Comparison of ENCODE assay signal across 8 cellular contexts in the genomic region with DNA sequence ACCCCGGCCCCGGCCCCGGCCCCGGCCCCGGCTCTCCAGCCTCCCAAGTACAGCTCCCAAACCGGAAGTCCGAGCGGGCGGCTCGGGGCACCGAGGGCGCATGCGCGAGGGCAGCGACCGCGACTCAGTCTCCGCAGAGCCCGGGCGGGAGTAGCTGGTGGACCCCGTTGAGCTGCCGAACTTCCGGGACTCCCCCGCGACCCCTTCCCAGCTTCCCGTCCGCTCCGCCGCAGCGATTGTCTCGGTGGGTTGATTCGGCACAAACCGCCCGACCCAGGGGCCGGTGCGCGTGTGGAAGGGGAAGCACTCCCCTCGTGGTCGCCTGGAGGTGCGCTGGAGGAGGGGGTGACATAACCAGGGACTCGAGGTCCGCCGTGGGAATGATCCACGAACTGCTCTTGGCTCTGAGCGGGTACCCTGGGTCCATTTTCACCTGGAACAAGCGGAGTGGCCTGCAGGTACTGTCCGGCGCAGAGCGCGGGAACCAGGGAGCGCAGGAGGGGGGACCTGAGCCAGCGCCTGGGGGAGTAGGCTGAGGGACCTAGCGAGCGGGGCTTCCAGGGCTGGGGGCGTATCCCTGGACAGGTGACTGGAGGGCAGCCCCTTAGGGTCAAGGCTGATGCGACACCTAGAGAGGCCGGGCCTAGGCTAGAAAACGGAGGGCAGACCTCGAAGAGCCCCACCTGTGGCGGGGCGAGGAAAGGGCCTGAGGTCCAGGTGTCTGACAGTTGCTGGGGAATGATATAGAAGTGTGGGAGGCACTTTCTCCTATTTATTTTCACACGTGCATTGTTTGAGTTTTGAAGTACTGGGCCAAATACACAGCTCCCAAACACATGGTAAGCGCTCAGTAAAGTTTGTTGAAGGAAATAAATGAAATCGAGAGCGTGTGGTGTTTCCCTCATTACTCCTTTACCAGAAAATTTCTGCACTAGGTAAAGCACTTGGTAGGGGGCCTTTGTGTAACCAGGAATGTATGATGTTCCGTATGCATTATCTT. TPM values are rescaled to one million over a fixed set of nuclear protein-coding genes. Genes with fewer than 3 reads are reported as not detected.
DNase-seq lines count a peak whose midpoint lies in the region; ATAC-seq, FAIRE-seq and TF ChIP-seq lines count a peak whose summit lies in the region.

Gene TUBGCP4, plus strand, starts transcription at position 127 of the 1,000 bp plus-strand sequence. Its CDS starts 254 bp downstream, at position 381.
Gene ZSCAN29, minus strand, starts transcription at position 69 of the 1,000 bp plus-strand sequence. CDS start 1,130 bp downstream, outside the sequence.

- H2AFZ ChIP-seq in keratinocyte (ENCODE audit: control insufficient read depth, low read length), result peak within 1 kb of the TSS; percentile 97

- peak within 1 kb of the TSS; percentile 92 to 96 (median 93) for H3K4me3 ChIP-seq in keratinocyte (ENCODE audit: control insufficient read depth in 2 of 3, extremely low read depth in 1 of 3, insufficient read depth in 2 of 3, low read depth in 1 of 3, low read length in 3 of 3)

- peaks cover 14% of the 10 kb centered on the region for H3K4me1 ChIP-seq in keratinocyte (ENCODE audit: control insufficient read depth, extremely low read depth, insufficient read depth, low read length)

- H3K9ac ChIP-seq in keratinocyte (ENCODE audit: control insufficient read depth, extremely low read depth, insufficient read depth, low read length), result peak within 1 kb of the TSS; percentile 86

- no peaks in the 10 kb centered on the region for H3K9me1 ChIP-seq in keratinocyte (ENCODE audit: control insufficient read depth, extremely low read depth, insufficient read depth, low read length)

- H3K36me3 ChIP-seq in keratinocyte (ENCODE audit: control insufficient read depth in 2 of 2, extremely low read depth in 1 of 2, insufficient read depth in 2 of 2, low read length in 2 of 2), result peaks cover 6 to 18% of the 10 kb centered on the region in 2 experiments

- peak within 1 kb of the TSS; percentile 56 for H3K27ac ChIP-seq in keratinocyte (ENCODE audit: control insufficient read depth, insufficient read depth, low read length)

- ATAC-seq in GM18520 (IDR thresholded peaks at IDR 0.05; ENCODE audit: unreplicated experiment) (peak; percentile 49), HG03066 (IDR thresholded peaks at IDR 0.05; ENCODE audit: low read depth, unreplicated experiment) (peak; percentile 70)

- dilution Hi-C loops in keratinocyte (cut with MboI; ENCODE audit: extremely low pct_ligation_motif_present, low sequenced_read_pairs), result no loop called here

- DNase-seq in 8988T, result peak; percentile 70
- peak; percentile 54 for DNase-seq in NCI-H226
- peak; percentile 54 to 63 (median 60) for DNase-seq in activated CD4-positive, CD25-positive, alpha-beta regulatory T cell (lab: John Stamatoyannopoulos, UW)
- peak; percentile 80 for DNase-seq in cerebellar cortex (ENCODE audit: low spot score)
- peak; percentile 36 for DNase-seq in keratinocyte (ENCODE audit: low read depth, low spot score)
- DNase-seq in stimulated activated CD4-positive, alpha-beta T cell treated with anti-CD3 and anti-CD28 coated beads, Interleukin-15, amount 100 ng/mL, for 24 hours, result peak; percentile 88

- peak; percentile 59 to 67 (median 61) for TF ChIP-seq CTCF in keratinocyte (optimal IDR thresholded peaks at IDR 0.05 in 1 of 3, IDR thresholded peaks at IDR 0.05 in 1 of 3, conservative IDR thresholded peaks at IDR 0.05 in 1 of 3; ENCODE audit: extremely low read depth in 1 of 3, insufficient read depth in 2 of 3, low read length in 3 of 3)

- H3K9me3 ChIP-seq in keratinocyte (ENCODE audit: control insufficient read depth, low read depth, low read length), result no peaks in the 10 kb centered on the region

- peaks cover 4% of the 10 kb centered on the region for H4K20me1 ChIP-seq in keratinocyte (ENCODE audit: control insufficient read depth, extremely low read depth, insufficient read depth, low read length)

- peaks cover 48% of the 10 kb centered on the region for H3K79me2 ChIP-seq in keratinocyte (ENCODE audit: control insufficient read depth, insufficient read depth, low read length)

- H3K27me3 ChIP-seq in keratinocyte (ENCODE audit: control insufficient read depth, extremely low read depth, insufficient read depth, low read length), result no peaks in the 10 kb centered on the region

- H3K4me2 ChIP-seq in keratinocyte (ENCODE audit: control insufficient read depth, extremely low read depth, insufficient read depth, low read depth, low read length), result peak within 1 kb of the TSS; percentile 86

- peak; percentile 65 for FAIRE-seq in keratinocyte (lab: Jason Lieb, UNC)

RNA-seq across cellular contexts. Expression of gene TUBGCP4, which starts in this region (rescaled TPM):
- 13.5 to 16.1 TPM (median 15.9 TPM) in 3 replicates for polyA plus RNA-seq in keratinocyte
- 6.1 TPM for polyA plus RNA-seq in keratinocyte (2011; ENCODE audit: low read depth)
- 9.5 and 12.3 TPM in 2 replicates for polyA plus RNA-seq in keratinocyte (2011; cell fraction: cytosol; rRNA removed)
- polyA plus RNA-seq in keratinocyte (2011; cell fraction: nucleus; rRNA removed), result 14.6 and 15.3 TPM in 2 replicates
- polyA plus RNA-seq in keratinocyte (2012; ENCODE audit: low replicate concordance), result 10.8 and 14.8 TPM in 2 replicates
- 17.9 to 26.1 TPM (median 19.3 TPM) in 3 replicates for polyA minus RNA-seq in keratinocyte
- 20.7 TPM for polyA minus RNA-seq in keratinocyte (2011; cell fraction: cytosol; rRNA and poly(A)+ RNA removed)
- 22.1 and 24.6 TPM in 2 replicates for polyA minus RNA-seq in keratinocyte (2011; cell fraction: nucleus; rRNA and poly(A)+ RNA removed)

RNA-seq across cellular contexts. Expression of gene ZSCAN29, which starts in this region (rescaled TPM):
- 8.5 to 9.7 TPM (median 8.7 TPM) in 3 replicates for polyA plus RNA-seq in keratinocyte
- polyA plus RNA-seq in keratinocyte (2011; ENCODE audit: low read depth), result 10.4 TPM
- 6.2 and 7.3 TPM in 2 replicates for polyA plus RNA-seq in keratinocyte (2011; cell fraction: cytosol; rRNA removed)
- polyA plus RNA-seq in keratinocyte (2011; cell fraction: nucleus; rRNA removed), result 20.7 and 21.5 TPM in 2 replicates
- 7.3 and 12.1 TPM in 2 replicates for polyA plus RNA-seq in keratinocyte (2012; ENCODE audit: low replicate concordance)
- polyA minus RNA-seq in keratinocyte, result 7.5 to 12.7 TPM (median 9.9 TPM) in 3 replicates
- 9.6 TPM for polyA minus RNA-seq in keratinocyte (2011; cell fraction: cytosol; rRNA and poly(A)+ RNA removed)
- 13.3 and 17.6 TPM in 2 replicates for polyA minus RNA-seq in keratinocyte (2011; cell fraction: nucleus; rRNA and poly(A)+ RNA removed)

Comparison
In these comparisons a context has a peak if more than half of its experiments do, and no peak if none do; other contexts are left out.
1. Peak in every context shown above with its lines: DNase-seq, ATAC-seq, H3K4me3 ChIP-seq and H3K27ac ChIP-seq.
2. DNase-seq: peak in every context shown above with its lines; median percentile 88 in stimulated activated CD4-positive, alpha-beta T cell treated with anti-CD3 and anti-CD28 coated beads, Interleukin-15, amount 100 ng/mL, for 24 hours; 80 in cerebellar cortex; 70 in 8988T; 60 in activated CD4-positive, CD25-positive, alpha-beta regulatory T cell; 54 in NCI-H226; 36 in keratinocyte.